In genomic region chr19:44889830-44890365, GRCh38 we compare ENCODE assay signal across 10 cellular contexts. TPM values are rescaled to one million over a fixed set of nuclear protein-coding genes. Genes with fewer than 3 reads are reported as not detected.
DNase-seq lines count a peak whose midpoint lies in the region; ATAC-seq, FAIRE-seq and TF ChIP-seq lines count a peak whose summit lies in the region.
"Had no signal": no experiment of that assay in that cellular context is flagged by ENCODE, and none has a peak within 500 bp of the region (broad histone marks: within the 10 kb centered on the region; RNA-seq: fewer than 3 reads in every experiment).

No MANE protein-coding gene starts in this region.

- DNase-seq in DND-41, result no peak
- no peak for DNase-seq in SJCRH30
- DNase-seq in esophagus squamous epithelium (lab: John Stamatoyannopoulos, UW), result no peak
- peak in 1 of 6 donors; percentile 43 for DNase-seq in pancreas

- peak overlapping the region; percentile 69 for H3K4me2 ChIP-seq in DND-41 (ENCODE audit: insufficient read depth, low read length)

- H3K27me3 ChIP-seq in DND-41 (ENCODE audit: insufficient read depth, low read length, poor library complexity) (no peaks in the 10 kb centered on the region), SJCRH30 (no peaks in the 10 kb centered on the region), esophagus squamous epithelium (no peaks in the 10 kb centered on the region), pancreas (no peaks in the 10 kb centered on the region)

- no peak for TF ChIP-seq POLR2A in esophagus squamous epithelium (IDR thresholded peaks at IDR 0.05)

- peaks cover 24% of the 10 kb centered on the region for H4K20me1 ChIP-seq in DND-41 (ENCODE audit: insufficient read depth, low read length)

- 55 to 58% methylated on average over 17 of the region's 17 CpGs for WGBS in esophagus squamous epithelium, 2 donors
- WGBS in pancreas, 2 donors, result 31 to 38% methylated on average over 17 of the region's 17 CpGs

- peaks cover 31% of the 10 kb centered on the region for H3K36me3 ChIP-seq in DND-41 (ENCODE audit: insufficient read depth, low read length)
- H3K36me3 ChIP-seq in SJCRH30, result peaks cover 20% of the 10 kb centered on the region
- peaks cover 12 to 68% (median 16%) of the 10 kb centered on the region in 3 donors for H3K36me3 ChIP-seq in esophagus squamous epithelium
- peaks cover 0 to 16% (median 6%) of the 10 kb centered on the region in 3 donors for H3K36me3 ChIP-seq in pancreas

- H3K27ac ChIP-seq in DND-41 (ENCODE audit: low read length) (peak overlapping the region; percentile 69), SJCRH30 (peak overlapping the region; percentile 69), esophagus squamous epithelium (peak overlapping the region; percentile 86 to 99 (median 93)), pancreas (peak overlapping the region in 2 of 4 donors; percentile 92 to 94)

- ATAC-seq in DND-41 (ENCODE audit: insufficient read depth, low read depth) (no peak), pancreas (no peak), GM21367 (IDR thresholded peaks at IDR 0.05; ENCODE audit: unreplicated experiment) (no peak), HG03565 (IDR thresholded peaks at IDR 0.05; ENCODE audit: unreplicated experiment) (no peak), HG02852 (IDR thresholded peaks at IDR 0.05; ENCODE audit: unreplicated experiment) (no peak), HG02623 (IDR thresholded peaks at IDR 0.05; ENCODE audit: unreplicated experiment) (no peak)

- peaks cover 35% of the 10 kb centered on the region for H3K79me2 ChIP-seq in DND-41 (ENCODE audit: insufficient read depth, low read length)

- FAIRE-seq in pancreas (lab: Jason Lieb, UNC), result no peak

- H3K4me3 ChIP-seq in DND-41 (ENCODE audit: low read depth in 1 of 2, low read length in 2 of 2) (peak overlapping the region; percentile 12 to 55; a peak in 3 of 4 replicates), SJCRH30 (peak overlapping the region; percentile 52), esophagus squamous epithelium (peak overlapping the region; percentile 34 to 98 (median 77)), pancreas (peak overlapping the region; percentile 11 to 55 (median 35))

- H3K9me3 ChIP-seq in DND-41 (ENCODE audit: insufficient read depth, low read length, severe bottlenecking) (no peaks in the 10 kb centered on the region), SJCRH30 (replicated peaks) (no peaks in the 10 kb centered on the region), esophagus squamous epithelium (no peaks in the 10 kb centered on the region), pancreas (no peaks in the 10 kb centered on the region)

- no peak for TF ChIP-seq CTCF in DND-41 (IDR thresholded peaks at IDR 0.05; ENCODE audit: borderline replicate concordance, extremely low read depth, low read length, poor library complexity, severe bottlenecking)
- no peak for TF ChIP-seq CTCF in esophagus squamous epithelium (IDR thresholded peaks at IDR 0.05)
- TF ChIP-seq CTCF in pancreas (IDR thresholded peaks at IDR 0.05), result no peak

- H3K9ac ChIP-seq in DND-41 (ENCODE audit: low read depth, low read length), result peak overlapping the region; percentile 37

- intact Hi-C loops in esophagus squamous epithelium (cut with DNase I), result no loop called here
- intact Hi-C loops in pancreas (cut with DNase I), result no loop called here

- peaks cover 30% of the 10 kb centered on the region for H3K4me1 ChIP-seq in DND-41 (ENCODE audit: insufficient read depth, low read length)
- no peaks in the 10 kb centered on the region for H3K4me1 ChIP-seq in SJCRH30
- H3K4me1 ChIP-seq in esophagus squamous epithelium, result peaks cover 15 to 32% (median 20%) of the 10 kb centered on the region in 3 donors
- H3K4me1 ChIP-seq in pancreas, result peaks cover 6 to 14% (median 10%) of the 10 kb centered on the region in 3 donors

- peak overlapping the region; percentile 80 for H2AFZ ChIP-seq in DND-41 (ENCODE audit: low read depth, low read length)

RNA-seq across cellular contexts. Expression of gene TOMM40, which starts 1.2 kb away (rescaled TPM):
- total RNA-seq in SJCRH30 (2014; rRNA removed; shearing (Covaris generic)), result 104 and 110 TPM in 2 replicates
- total RNA-seq in esophagus squamous epithelium, result 100 to 1,000 TPM in 1 of 4 donors, 10 to 100 TPM in 3; 64.7 to 142 (median 79.0) TPM
- 10 to 100 TPM; 12.8 to 28.8 (median 17.4) TPM for total RNA-seq in pancreas
- polyA plus RNA-seq in pancreas, result 10 to 100 TPM; 17.4 to 18.3 TPM

RNA-seq across cellular contexts. Expression of gene APOE, which starts 15.7 kb away (rescaled TPM):
- total RNA-seq in SJCRH30 (2014; rRNA removed; shearing (Covaris generic)), result 4.5 and 6.5 TPM in 2 replicates
- total RNA-seq in esophagus squamous epithelium (100 to 1,000 TPM in 1 of 4 donors, 10 to 100 TPM in 1, 1 to 10 TPM in 2; 5.7 to 141 (median 20.7) TPM), pancreas (100 to 1,000 TPM in 1 of 6 donors, 10 to 100 TPM in 3, 1 to 10 TPM in 2; 3.1 to 379 (median 16.5) TPM)
- polyA plus RNA-seq in pancreas, result 10 to 100 TPM; 14.8 to 45.1 TPM

RNA-seq across cellular contexts. Expression of gene APOC1, which starts 24.5 kb away (rescaled TPM):
- 18.3 and 22.9 TPM in 2 replicates for total RNA-seq in SJCRH30 (2014; rRNA removed; shearing (Covaris generic))
- total RNA-seq in esophagus squamous epithelium, result 1 to 10 TPM; 1.4 to 7.5 (median 4.1) TPM
- total RNA-seq in pancreas, result 100 to 1,000 TPM in 1 of 6 donors, 10 to 100 TPM in 1, 1 to 10 TPM in 4; 1.1 to 213 (median 5.7) TPM
- 1 to 10 TPM; 5.0 to 7.6 TPM for polyA plus RNA-seq in pancreas
- total RNA-seq: T-helper 2 cell treated with Interferon-gamma antibody and Interleukin-4, amounts not matched to agents 100 ng/mL and 5 ng/mL, for 36 hours had no signal

RNA-seq across cellular contexts. Expression of gene NECTIN2, which starts 43.8 kb away (rescaled TPM):
- 46.0 and 50.2 TPM in 2 replicates for total RNA-seq in SJCRH30 (2014; rRNA removed; shearing (Covaris generic))
- 100 to 1,000 TPM in 1 of 4 donors, 10 to 100 TPM in 3; 42.9 to 103 (median 60.9) TPM for total RNA-seq in esophagus squamous epithelium
- total RNA-seq in pancreas, result 100 to 1,000 TPM in 1 of 6 donors, 10 to 100 TPM in 5; 26.7 to 101 (median 40.2) TPM
- polyA plus RNA-seq in pancreas, result 100 to 1,000 TPM in 1 of 2 donors, 10 to 100 TPM in 1; 93.6 to 101 TPM
- total RNA-seq: T-helper 2 cell treated with Interferon-gamma antibody and Interleukin-4, amounts not matched to agents 100 ng/mL and 5 ng/mL, for 36 hours had no signal

RNA-seq across cellular contexts. Expression of gene APOC4, which starts 52.1 kb away (rescaled TPM):
- 0.20 TPM in 1 of 2 replicates, not detected in the other for total RNA-seq in SJCRH30 (2014; rRNA removed; shearing (Covaris generic))
- total RNA-seq in esophagus squamous epithelium, result not detected
- total RNA-seq in pancreas, result under 1 TPM in 1 of 6 donors, not detected in 5; 0.47 TPM
- not detected for polyA plus RNA-seq in pancreas
- total RNA-seq: pulmonary artery endothelial cell; T-helper 2 cell treated with Interferon-gamma antibody and Interleukin-4, amounts not matched to agents 100 ng/mL and 5 ng/mL, for 36 hours had no signal
